In the genomic region with DNA sequence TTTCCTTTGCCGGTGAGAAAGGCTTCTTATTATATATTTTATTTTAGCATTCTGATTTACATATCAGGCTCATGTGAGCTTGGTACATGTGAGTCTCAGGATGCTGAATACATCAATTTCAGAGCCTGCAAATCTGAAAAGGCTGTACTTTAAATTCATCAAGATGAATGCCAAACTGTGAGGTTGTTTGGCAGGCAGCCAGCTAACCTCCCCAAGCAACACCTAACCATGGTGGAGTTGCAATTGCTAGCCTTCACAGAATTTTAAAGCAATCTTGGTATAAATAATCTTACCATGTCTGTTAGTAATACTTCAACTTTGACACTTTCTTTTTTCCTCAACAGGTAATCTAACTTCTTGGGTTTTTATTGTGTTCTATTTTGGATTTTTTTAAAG, we compare ENCODE assay signal across 11 cellular contexts.
DNase-seq lines count a peak whose midpoint lies in the region; ATAC-seq and TF ChIP-seq lines count a peak whose summit lies in the region.
"Had no signal": no experiment of that assay in that cellular context is flagged by ENCODE, and none has a peak within 500 bp of the region (broad histone marks: within the 10 kb centered on the region; RNA-seq: fewer than 3 reads in every experiment).

No MANE protein-coding gene starts in this region.

- H4K20me1 ChIP-seq in H9 (ENCODE audit: control insufficient read depth, insufficient read depth, insufficient read length), result no peaks in the 10 kb centered on the region

- no peak overlapping the region for H4K91ac ChIP-seq in H9 (ENCODE audit: insufficient read length, low read depth, low read length)

- H2BK120ac ChIP-seq in H9 (ENCODE audit: low read depth, low read length, poor library complexity, severe bottlenecking), result no peak overlapping the region

- H4K8ac ChIP-seq in H9 (replicated peaks; ENCODE audit: insufficient read length, low read depth, low read length), result no peak overlapping the region

- H3K23me2 ChIP-seq in H9 (ENCODE audit: insufficient read length, low read depth, low read length, poor library complexity, severe bottlenecking), result no peaks in the 10 kb centered on the region

- H3K4me1 ChIP-seq in ACC112 (ENCODE audit: control insufficient read depth, insufficient read depth, low read length, unreplicated experiment) (peaks cover 26% of the 10 kb centered on the region), H9 (ENCODE audit: insufficient read depth, low read length) (no peaks in the 10 kb centered on the region)
- H3K4me1 ChIP-seq: SJCRH30 had no signal

- no peaks in the 10 kb centered on the region for H3K36me3 ChIP-seq in ACC112 (ENCODE audit: insufficient read depth, low read length)
- H3K36me3 ChIP-seq: SJCRH30 had no signal

- H2AFZ ChIP-seq in ACC112 (ENCODE audit: low read length, unreplicated experiment), result peak overlapping the region; percentile 67
- no peak overlapping the region for H2AFZ ChIP-seq in H9 (ENCODE audit: low read length)

- H3K79me1 ChIP-seq in H9 (ENCODE audit: insufficient read depth, low read depth, low read length, poor library complexity, severe bottlenecking), result no peaks in the 10 kb centered on the region

- no peaks in the 10 kb centered on the region for H3K4me1 Mint-ChIP-seq in H9
- no peaks in the 10 kb centered on the region for H3K4me1 Mint-ChIP-seq in glutamatergic neuron (ENCODE audit: low read depth, unreplicated experiment)
- H3K4me1 Mint-ChIP-seq: B cell had no signal

- no peak overlapping the region for H3K9ac ChIP-seq in H9 (ENCODE audit: extremely low read depth, insufficient read length, low read length)

- peak overlapping the region; percentile 81 for H3K27ac ChIP-seq in ACC112 (ENCODE audit: low read depth, low read length)
- H3K27ac ChIP-seq in H9 (ENCODE audit: insufficient read length, low read depth, low read length), result no peak overlapping the region
- H3K27ac ChIP-seq: SJCRH30 had no signal

- no peak overlapping the region for H3K23ac ChIP-seq in H9 (ENCODE audit: insufficient read length, low read depth, low read length)

- no peaks in the 10 kb centered on the region for H3K9me3 ChIP-seq in H9 (ENCODE audit: control insufficient read depth, low read depth, low read length)
- H3K9me3 ChIP-seq: SJCRH30 had no signal

- peak; percentile 31 for ATAC-seq in GM19372 (IDR thresholded peaks at IDR 0.05; ENCODE audit: low read depth, unreplicated experiment)
- peak; percentile 23 for ATAC-seq in HG03135 (IDR thresholded peaks at IDR 0.05; ENCODE audit: unreplicated experiment)

- no peak overlapping the region for H2BK12ac ChIP-seq in H9 (ENCODE audit: insufficient read length, low read depth, low read length)

- no peak overlapping the region for H3K14ac ChIP-seq in H9 (ENCODE audit: insufficient read depth, low read length)

- H3K18ac ChIP-seq in H9 (ENCODE audit: insufficient read length, low read depth, low read length), result no peak overlapping the region

- H3K27me3 ChIP-seq in ACC112 (ENCODE audit: insufficient read depth, low read length) (no peaks in the 10 kb centered on the region), H9 (ENCODE audit: insufficient read depth, low read length) (no peaks in the 10 kb centered on the region)
- H3K27me3 ChIP-seq: SJCRH30 had no signal

- H3K4me3 Mint-ChIP-seq in H9 (no peak overlapping the region), glutamatergic neuron (ENCODE audit: unreplicated experiment) (no peak overlapping the region)
- H3K4me3 Mint-ChIP-seq: B cell, neural crest cell had no signal

- H2BK5ac ChIP-seq in H9 (ENCODE audit: insufficient read length, low read length), result no peak overlapping the region

- DNase-seq in RPMI7951 (ENCODE audit: low read depth) (peak; percentile 32), H9 (no peak), glutamatergic neuron (no peak), epidermal melanocyte (ENCODE audit: insufficient read length, low spot score) (no peak), nucleus accumbens (lab: John Stamatoyannopoulos, UW) (no peak)

- H3K79me2 ChIP-seq in ACC112 (ENCODE audit: control insufficient read depth, insufficient read depth, low read length, unreplicated experiment) (no peaks in the 10 kb centered on the region), H9 (ENCODE audit: insufficient read depth, low read length) (no peaks in the 10 kb centered on the region)

- H3K4me2 ChIP-seq in H9 (ENCODE audit: insufficient read depth, insufficient read length, low read length), result no peak overlapping the region

- no peak overlapping the region for H3K56ac ChIP-seq in H9 (ENCODE audit: insufficient read length, low read depth, low read length)

- no peak overlapping the region for H2BK20ac ChIP-seq in H9 (ENCODE audit: low read depth, low read length, poor library complexity, severe bottlenecking)

- no peak overlapping the region for H2BK15ac ChIP-seq in H9 (ENCODE audit: low read depth, low read length)

- WGBS in H9 (ENCODE audit: extremely low coverage, insufficient read length, low lambda C conversion rate), result no CpG with 5 or more reads among the region's 1 CpG

- H3K36me3 Mint-ChIP-seq in H9 (ENCODE audit: insufficient read depth in 1 of 3, low read depth in 3 of 3) (no peaks in the 10 kb centered on the region), glutamatergic neuron (ENCODE audit: unreplicated experiment) (no peaks in the 10 kb centered on the region)

- H3K27me3 Mint-ChIP-seq in H9 (ENCODE audit: low read depth), result no peaks in the 10 kb centered on the region
- H3K27me3 Mint-ChIP-seq in glutamatergic neuron (ENCODE audit: unreplicated experiment), result no peaks in the 10 kb centered on the region

- H3T11ph ChIP-seq in H9 (ENCODE audit: low read length), result no peak overlapping the region

- H3K9me3 Mint-ChIP-seq in H9 (no peaks in the 10 kb centered on the region), glutamatergic neuron (ENCODE audit: unreplicated experiment) (peaks cover 4% of the 10 kb centered on the region)

- no peak overlapping the region for H4K5ac ChIP-seq in H9 (ENCODE audit: insufficient read length, low read depth, low read length)

- H2AK5ac ChIP-seq in H9 (ENCODE audit: insufficient read length, low read length), result no peak overlapping the region

- no peak overlapping the region for H3K4me3 ChIP-seq in ACC112 (ENCODE audit: low read depth, low read length)
- H3K4me3 ChIP-seq: SJCRH30 had no signal

- no peak overlapping the region for H3K4ac ChIP-seq in H9 (ENCODE audit: low read depth, low read length)

- TF ChIP-seq CTCF in H9 (conservative IDR thresholded peaks at IDR 0.05) (no peak), glutamatergic neuron (IDR thresholded peaks at IDR 0.05; ENCODE audit: partially characterized antibody, unreplicated experiment) (no peak)

- no peak overlapping the region for H3K27ac Mint-ChIP-seq in H9
- H3K27ac Mint-ChIP-seq in glutamatergic neuron (ENCODE audit: unreplicated experiment), result no peak overlapping the region
- H3K27ac Mint-ChIP-seq: B cell had no signal
